ENCODE assay signal across 2 cellular contexts in the genomic region with DNA sequence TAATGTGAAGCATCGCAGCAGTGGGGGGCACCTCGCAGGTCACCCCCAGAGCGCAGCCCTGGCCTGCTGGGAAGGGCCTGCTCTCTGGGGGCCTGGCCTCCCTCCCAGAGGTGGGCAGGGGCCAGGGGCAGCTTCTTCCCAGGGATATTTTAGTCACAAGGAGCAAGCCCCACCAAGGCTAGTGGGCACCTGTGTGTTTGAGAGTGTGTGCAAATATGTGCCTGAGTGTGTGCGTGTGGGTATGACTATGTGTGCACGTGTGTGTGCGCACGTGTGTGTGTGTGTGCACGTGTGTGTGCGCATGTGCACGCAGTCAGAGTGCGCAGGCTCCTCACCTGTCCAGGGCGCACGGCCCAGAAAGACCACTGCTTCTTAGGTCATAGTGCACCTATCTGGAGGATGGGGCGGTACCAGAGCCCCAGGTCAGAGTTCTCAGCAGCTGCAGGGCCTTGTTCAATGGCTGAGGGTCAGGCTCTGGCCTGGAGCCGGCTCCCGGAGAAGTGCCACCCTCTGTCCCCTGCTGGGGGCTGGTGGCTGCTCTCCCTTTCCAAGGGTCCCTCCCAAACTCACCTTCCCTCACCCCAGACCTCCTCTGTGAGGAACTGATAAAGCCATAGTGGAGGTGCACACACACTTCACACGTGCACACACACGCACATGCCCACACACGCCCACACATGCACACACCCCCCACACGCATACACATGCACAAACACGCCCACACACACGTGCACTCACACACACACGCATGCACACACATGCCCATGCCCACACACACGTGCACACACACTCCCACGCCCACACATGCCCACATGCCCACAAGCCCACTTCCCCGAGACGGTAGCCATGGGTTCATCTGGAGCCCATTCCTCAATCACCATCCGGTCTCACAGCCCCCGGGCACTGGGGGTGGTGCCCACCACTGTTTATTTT.
TF ChIP-seq lines count a peak whose summit lies in the region.

No MANE protein-coding gene starts in this region.

TF ChIP-seq in GM12878, 131 proteins besides CTCF, POLR2A, EP300 and RAD21:
- TF ChIP-seq PBX3 (IDR thresholded peaks at IDR 0.05; ENCODE audit: insufficient replicate concordance, low read depth, low read length) (peak; percentile 32), TCF3 (IDR thresholded peaks at IDR 0.05; ENCODE audit: borderline replicate concordance, insufficient read depth, low read depth, low read length) (peak; percentile 43; the same call in 1 of the 2 replicates)
- TF ChIP-seq, protein P1, sequence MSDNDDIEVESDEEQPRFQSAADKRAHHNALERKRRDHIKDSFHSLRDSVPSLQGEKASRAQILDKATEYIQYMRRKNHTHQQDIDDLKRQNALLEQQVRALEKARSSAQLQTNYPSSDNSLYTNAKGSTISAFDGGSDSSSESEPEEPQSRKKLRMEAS (IDR thresholded peaks at IDR 0.05; ENCODE audit: low read depth, low read length), result no peak
- TF ChIP-seq, protein P2, sequence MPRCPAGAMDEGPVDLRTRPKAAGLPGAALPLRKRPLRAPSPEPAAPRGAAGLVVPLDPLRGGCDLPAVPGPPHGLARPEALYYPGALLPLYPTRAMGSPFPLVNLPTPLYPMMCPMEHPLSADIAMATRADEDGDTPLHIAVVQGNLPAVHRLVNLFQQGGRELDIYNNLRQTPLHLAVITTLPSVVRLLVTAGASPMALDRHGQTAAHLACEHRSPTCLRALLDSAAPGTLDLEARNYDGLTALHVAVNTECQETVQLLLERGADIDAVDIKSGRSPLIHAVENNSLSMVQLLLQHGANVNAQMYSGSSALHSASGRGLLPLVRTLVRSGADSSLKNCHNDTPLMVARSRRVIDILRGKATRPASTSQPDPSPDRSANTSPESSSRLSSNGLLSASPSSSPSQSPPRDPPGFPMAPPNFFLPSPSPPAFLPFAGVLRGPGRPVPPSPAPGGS (IDR thresholded peaks at IDR 0.05; ENCODE audit: borderline replicate concordance, insufficient read depth, low read depth, low read length, poor library complexity, severe bottlenecking), result peak; percentile 73
TF ChIP-seq in GM12878: peak in this region for 3.

TF ChIP-seq in HepG2, 621 proteins besides CTCF, POLR2A, EP300 and RAD21:
- no peak for TF ChIP-seq REXO4 (CRISPR knock-in tag; IDR thresholded peaks at IDR 0.05; ENCODE audit: borderline replicate concordance)
- peak; percentile 98 for TF ChIP-seq MNT (IDR thresholded peaks at IDR 0.05)
